Comparison of ENCODE assay signal across 1 cellular context in genomic region chr2:20551231-20551944, GRCh38.
TF ChIP-seq lines count a peak whose summit lies in the region.

No MANE protein-coding gene starts in this region.

TF ChIP-seq in GM12878, 131 proteins besides CTCF, POLR2A, EP300 and RAD21 (continued from another document):
- TF ChIP-seq ZNF687 (IDR thresholded peaks at IDR 0.05) (no peak), MEF2A (IDR thresholded peaks at IDR 0.05; ENCODE audit: insufficient read depth, low read depth, low read length) (no peak), ZNF217 (IDR thresholded peaks at IDR 0.05) (no peak), ZSCAN29 (IDR thresholded peaks at IDR 0.05) (no peak), SUPT20H (IDR thresholded peaks at IDR 0.05; ENCODE audit: borderline replicate concordance, control insufficient read depth, low read depth, low read length) (no peak), SMAD5 (IDR thresholded peaks at IDR 0.05; ENCODE audit: low read depth) (no peak), HDAC2 (IDR thresholded peaks at IDR 0.05) (no peak), NFIC (IDR thresholded peaks at IDR 0.05; ENCODE audit: low read depth, low read length) (no peak), MYB (IDR thresholded peaks at IDR 0.05; ENCODE audit: borderline replicate concordance, low read depth, low read length) (no peak), RCOR1 (conservative IDR thresholded peaks at IDR 0.05; ENCODE audit: low read depth, low read length) (no peak), CBX5 (IDR thresholded peaks at IDR 0.05; ENCODE audit: low read depth) (no peak), JUND (IDR thresholded peaks at IDR 0.05; ENCODE audit: low read depth, low read length) (no peak), PRDM15 (CRISPR knock-in tag; IDR thresholded peaks at IDR 0.05) (no peak), SMARCA5 (IDR thresholded peaks at IDR 0.05) (no peak)
- TF ChIP-seq, protein P1, sequence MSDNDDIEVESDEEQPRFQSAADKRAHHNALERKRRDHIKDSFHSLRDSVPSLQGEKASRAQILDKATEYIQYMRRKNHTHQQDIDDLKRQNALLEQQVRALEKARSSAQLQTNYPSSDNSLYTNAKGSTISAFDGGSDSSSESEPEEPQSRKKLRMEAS (IDR thresholded peaks at IDR 0.05; ENCODE audit: low read depth, low read length): no peak
